8 cellular contexts compared by ENCODE assay signal in the genomic region with DNA sequence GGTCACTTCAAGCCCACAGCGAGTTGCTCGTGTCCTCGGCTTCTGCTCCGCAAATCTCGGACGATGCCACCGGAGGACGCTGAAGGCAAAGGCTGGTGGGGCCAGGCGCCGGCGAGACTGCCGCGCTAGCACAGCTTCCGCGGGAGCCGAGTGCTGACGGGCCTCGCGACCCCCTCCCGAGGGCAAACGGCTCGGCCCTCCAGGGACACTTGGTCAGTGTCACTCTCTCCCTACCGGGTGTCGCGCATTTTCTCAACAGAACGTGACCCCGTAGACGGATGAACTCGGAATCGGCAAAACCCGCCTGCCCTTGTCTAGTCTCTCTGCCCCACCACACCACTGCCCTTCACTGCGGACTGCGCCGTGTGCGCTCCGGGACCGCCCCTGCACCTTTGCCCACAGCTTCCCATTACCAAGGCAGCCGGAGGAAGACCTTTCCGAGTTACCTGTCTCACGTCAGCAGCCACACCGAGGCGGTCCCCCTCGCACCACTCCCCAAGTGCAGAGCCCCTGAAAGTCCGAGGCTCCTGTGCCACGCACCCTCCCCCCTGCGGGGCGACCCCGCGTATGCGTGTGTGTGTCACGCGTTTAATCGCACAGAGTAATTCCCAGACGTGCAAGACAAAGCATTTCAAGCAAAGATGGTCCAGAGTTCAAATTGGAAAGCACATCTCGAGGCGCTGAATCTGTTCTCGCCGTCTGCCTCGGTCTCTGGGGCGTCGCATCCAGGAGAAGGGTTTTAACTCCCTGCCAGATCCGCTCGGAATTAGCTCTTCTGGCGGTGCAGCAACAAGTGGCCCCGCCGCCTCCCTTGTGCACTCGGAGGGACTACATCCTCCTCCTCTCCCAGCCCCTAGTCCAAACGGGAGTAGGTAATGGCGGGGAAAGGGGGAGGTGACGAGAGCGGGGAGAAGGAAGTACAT.
DNase-seq lines count a peak whose midpoint lies in the region; ATAC-seq and TF ChIP-seq lines count a peak whose summit lies in the region.

No MANE protein-coding gene starts in this region.

- peaks cover 28 to 54% of the 10 kb centered on the region in 2 donors for H3K27me3 ChIP-seq in right lobe of liver
- H3K27me3 ChIP-seq in tibial nerve: peaks cover 0 to 83% of the 10 kb centered on the region in 2 donors

- H3K36me3 ChIP-seq in right lobe of liver (no peaks in the 10 kb centered on the region), tibial nerve (no peaks in the 10 kb centered on the region)

- intact Hi-C loops in right lobe of liver (cut with DNase I): no loop called here

- WGBS in right lobe of liver (ENCODE audit: insufficient coverage, low coverage, low lambda C conversion rate, missing lambda C conversion rate): 2% methylated on average over 42 of the region's 71 CpGs
- WGBS in tibial nerve, 2 donors: 1 to 2% methylated on average over 55 to 67 of the region's 71 CpGs

- peaks cover 53% of the 10 kb centered on the region for H3K27me3 Mint-ChIP-seq in chondrocyte (ENCODE audit: low read depth)

- H3K27ac Mint-ChIP-seq in chondrocyte (ENCODE audit: unreplicated experiment): peak overlapping the region; percentile 5

- H3K9me3 Mint-ChIP-seq in chondrocyte (ENCODE audit: low read depth): peaks cover 10% of the 10 kb centered on the region

- H3K4me1 ChIP-seq in right lobe of liver (peaks cover 0 to 40% (median 0%) of the 10 kb centered on the region in 4 donors), tibial nerve (peaks cover 0 to 56% (median 47%) of the 10 kb centered on the region in 4 donors)

- TF ChIP-seq EP300 in tibial nerve (IDR thresholded peaks at IDR 0.05): no peak

- peaks cover 3% of the 10 kb centered on the region for H3K36me3 Mint-ChIP-seq in chondrocyte (ENCODE audit: low read depth)

- H3K4me3 Mint-ChIP-seq in chondrocyte (ENCODE audit: unreplicated experiment): peak overlapping the region; percentile 77

- TF ChIP-seq POLR2A in right lobe of liver (IDR thresholded peaks at IDR 0.05) (no peak), tibial nerve (IDR thresholded peaks at IDR 0.05) (no peak)

- H3K27ac ChIP-seq in right lobe of liver: no peak overlapping the region
- no peak overlapping the region for H3K27ac ChIP-seq in tibial nerve

- H3K4me1 Mint-ChIP-seq in chondrocyte (ENCODE audit: low read depth): peaks cover 52% of the 10 kb centered on the region

- H3K4me3 ChIP-seq in GM12875 (ENCODE audit: low read depth, low read length) (peak overlapping the region; percentile 41), right lobe of liver (peak overlapping the region in 1 of 3 donors; percentile 19), tibial nerve (peak overlapping the region; percentile 16 to 42 (median 36))

- peak; percentile 35; the same call in 1 of the 2 replicates for TF ChIP-seq CTCF in GM12875 (IDR thresholded peaks at IDR 0.05; ENCODE audit: borderline replicate concordance, insufficient read depth, low read depth, low read length)
- TF ChIP-seq CTCF in chondrocyte (IDR thresholded peaks at IDR 0.05): peak; percentile 75
- no peak for TF ChIP-seq CTCF in right lobe of liver (IDR thresholded peaks at IDR 0.05)
- TF ChIP-seq CTCF in tibial nerve (IDR thresholded peaks at IDR 0.05): peak in 3 of 5 experiments; percentile 19 to 36 (median 19)

- H3K9me3 ChIP-seq in right lobe of liver (no peaks in the 10 kb centered on the region), tibial nerve (peaks cover 0 to under 1% (median 0%) of the 10 kb centered on the region in 4 donors)

- ATAC-seq in right lobe of liver (peak in 3 of 4 donors; percentile 24 to 39 (median 30)), HG03097 (IDR thresholded peaks at IDR 0.05; ENCODE audit: low FRiP score, unreplicated experiment) (no peak)

- DNase-seq in AG08396 (ENCODE audit: low spot score) (peak; percentile 65), NOMO-1 (lab: John Stamatoyannopoulos, UW; ENCODE audit: unreplicated experiment in 2 of 2) (peak; percentile 38 to 60), chondrocyte (ENCODE audit: low spot score) (no peak), right lobe of liver (no peak), tibial nerve (ENCODE audit: low spot score in 2 of 2) (no peak), GM19240 (ENCODE audit: insufficient read length, low spot score) (no peak)

Comparison
In these comparisons a context has a peak if more than half of its experiments do, and no peak if none do; other contexts are left out.
1. DNase-seq: peak in AG08396 (single experiment) and NOMO-1 (2 of 2); none in chondrocyte (single experiment), right lobe of liver (0 of 3), tibial nerve (0 of 2) and GM19240 (single experiment).
2. CTCF ChIP-seq: peak in GM12875 (single experiment), chondrocyte (single experiment) and tibial nerve (3 of 5); none in right lobe of liver (0 of 4).